Comparison of ENCODE assay signal across 7 cellular contexts in the genomic region with DNA sequence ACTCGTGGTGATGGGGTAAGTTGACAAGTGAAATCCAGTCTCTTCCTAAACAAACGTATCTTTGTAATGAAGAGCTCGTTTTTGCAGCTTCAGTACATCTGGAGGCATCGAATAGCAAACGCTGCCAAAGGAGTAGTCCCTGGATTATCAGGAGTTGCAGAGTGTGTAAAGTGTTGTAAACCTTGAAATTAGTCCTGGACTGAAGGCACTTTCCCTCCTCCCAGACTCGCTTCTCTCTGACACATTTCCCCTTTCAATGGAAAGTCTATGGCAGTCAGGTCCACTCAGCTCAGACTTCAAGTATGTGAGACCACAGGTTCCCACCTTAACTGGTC. TPM values are rescaled to one million over a fixed set of nuclear protein-coding genes. Genes with fewer than 3 reads are reported as not detected.
DNase-seq lines count a peak whose midpoint lies in the region; ATAC-seq and TF ChIP-seq lines count a peak whose summit lies in the region.

No MANE protein-coding gene starts in this region.

- H3K27me3 ChIP-seq in HAP-1 (ENCODE audit: low read depth) (peaks cover 3% of the 10 kb centered on the region; the same call in 1 of the 2 replicates), hepatocyte (peaks cover 11% of the 10 kb centered on the region)

- H3K9me3 Mint-ChIP-seq in activated CD4-positive, alpha-beta memory T cell treated with anti-CD3 and anti-CD28 coated beads for 36 hours = no peaks in the 10 kb centered on the region
- H3K9me3 Mint-ChIP-seq in stimulated activated effector memory CD8-positive, alpha-beta T cell treated with anti-CD3 and anti-CD28 coated beads, Interleukin-12 subunit alpha, Interleukin-12 subunit beta, amount 100 ng/mL, for 72 hours = no peaks in the 10 kb centered on the region

- peak overlapping the region; percentile 86 for H3K4me3 Mint-ChIP-seq in activated CD4-positive, alpha-beta memory T cell treated with anti-CD3 and anti-CD28 coated beads for 36 hours
- peak overlapping the region; percentile 94 for H3K4me3 Mint-ChIP-seq in stimulated activated effector memory CD8-positive, alpha-beta T cell treated with anti-CD3 and anti-CD28 coated beads, Interleukin-12 subunit alpha, Interleukin-12 subunit beta, amount 100 ng/mL, for 72 hours

- no peaks in the 10 kb centered on the region for H3K9me2 ChIP-seq in hepatocyte (replicated peaks; ENCODE audit: insufficient read depth)

- in situ Hi-C loops in HAP-1 (cut with MboI; ENCODE audit: low sequenced_read_pairs) = no loop called here

- peaks cover 26% of the 10 kb centered on the region for H3K4me1 ChIP-seq in HAP-1
- no peaks in the 10 kb centered on the region for H3K4me1 ChIP-seq in hepatocyte (ENCODE audit: insufficient read depth)

- ATAC-seq in stimulated activated effector memory CD8-positive, alpha-beta T cell treated with anti-CD3 and anti-CD28 coated beads, Interleukin-12 subunit alpha, Interleukin-12 subunit beta, amount 100 ng/mL, for 72 hours = no peak
- ATAC-seq in GM18870 (IDR thresholded peaks at IDR 0.05; ENCODE audit: unreplicated experiment) = no peak

- H3K9me3 ChIP-seq in HAP-1 (no peaks in the 10 kb centered on the region), hepatocyte (ENCODE audit: low read depth) (no peaks in the 10 kb centered on the region)

- peak overlapping the region; percentile 98 for H3K4me2 ChIP-seq in hepatocyte

- DNase-seq in HAP-1 (ENCODE audit: low spot score in 2 of 2) (no peak), hepatocyte (ENCODE audit: low spot score) (no peak), epidermal melanocyte (ENCODE audit: insufficient read length, low spot score) (no peak), SKM-1 treated with dmso at 0.1 percent for 144 hours (lab: John Stamatoyannopoulos, UW; ENCODE audit: unreplicated experiment) (no peak)
- no peak for DNase-seq in activated CD4-positive, alpha-beta memory T cell treated with anti-CD3 and anti-CD28 coated beads for 36 hours
- DNase-seq in stimulated activated effector memory CD8-positive, alpha-beta T cell treated with anti-CD3 and anti-CD28 coated beads, Interleukin-12 subunit alpha, Interleukin-12 subunit beta, amount 100 ng/mL, for 72 hours (ENCODE audit: low spot score in 2 of 2) = no peak

- CTCF ChIA-PET in activated CD4-positive, alpha-beta memory T cell treated with anti-CD3 and anti-CD28 coated beads for 36 hours (lab: Charles Lee) = interaction anchor here (0.7 to 1.9 kb wide), 2 partner anchors 187 to 653 kb away, joined by 3 to 9 read pairs; no protein-coding TSS in a partner anchor

- H3K36me3 Mint-ChIP-seq in activated CD4-positive, alpha-beta memory T cell treated with anti-CD3 and anti-CD28 coated beads for 36 hours = peaks cover 6% of the 10 kb centered on the region
- H3K36me3 Mint-ChIP-seq in stimulated activated effector memory CD8-positive, alpha-beta T cell treated with anti-CD3 and anti-CD28 coated beads, Interleukin-12 subunit alpha, Interleukin-12 subunit beta, amount 100 ng/mL, for 72 hours = peaks cover 23% of the 10 kb centered on the region

- H3K4me3 ChIP-seq in HAP-1 = peak overlapping the region; percentile 30
- no peak overlapping the region for H3K4me3 ChIP-seq in hepatocyte

- no peak for TF ChIP-seq CTCF in hepatocyte (IDR thresholded peaks at IDR 0.05; ENCODE audit: poor library complexity)

- H3K4me1 Mint-ChIP-seq in activated CD4-positive, alpha-beta memory T cell treated with anti-CD3 and anti-CD28 coated beads for 36 hours (ENCODE audit: low read depth) = peaks cover 28% of the 10 kb centered on the region
- peaks cover 2% of the 10 kb centered on the region for H3K4me1 Mint-ChIP-seq in stimulated activated effector memory CD8-positive, alpha-beta T cell treated with anti-CD3 and anti-CD28 coated beads, Interleukin-12 subunit alpha, Interleukin-12 subunit beta, amount 100 ng/mL, for 72 hours

- no peak overlapping the region for H2AFZ ChIP-seq in hepatocyte

- H3K27me3 Mint-ChIP-seq in activated CD4-positive, alpha-beta memory T cell treated with anti-CD3 and anti-CD28 coated beads for 36 hours = peaks cover 3% of the 10 kb centered on the region

- WGBS in hepatocyte (ENCODE audit: low lambda C conversion rate, missing lambda C conversion rate) = 41% methylated on average over 6 of the region's 6 CpGs

- POLR2A ChIA-PET in activated CD4-positive, alpha-beta memory T cell treated with anti-CD3 and anti-CD28 coated beads for 36 hours (lab: Charles Lee) = interaction anchor here (0.5 to 1.5 kb wide), 3 partner anchors 38 to 202 kb away, joined by 3 to 9 read pairs (median 4); a partner anchor contains a TSS

- H3K36me3 ChIP-seq in HAP-1 (replicated peaks) = peaks cover 5% of the 10 kb centered on the region; the same call in 1 of the 2 replicates
- no peaks in the 10 kb centered on the region for H3K36me3 ChIP-seq in hepatocyte (replicated peaks; ENCODE audit: insufficient read depth, low read depth)

- no peaks in the 10 kb centered on the region for H4K20me1 ChIP-seq in hepatocyte (ENCODE audit: insufficient read depth, poor library complexity, severe bottlenecking)

- no peak overlapping the region for H3K27ac Mint-ChIP-seq in activated CD4-positive, alpha-beta memory T cell treated with anti-CD3 and anti-CD28 coated beads for 36 hours
- peak overlapping the region; percentile 97 for H3K27ac Mint-ChIP-seq in stimulated activated effector memory CD8-positive, alpha-beta T cell treated with anti-CD3 and anti-CD28 coated beads, Interleukin-12 subunit alpha, Interleukin-12 subunit beta, amount 100 ng/mL, for 72 hours

- peaks cover 5% of the 10 kb centered on the region for H3K79me2 ChIP-seq in hepatocyte

- intact Hi-C loops in activated CD4-positive, alpha-beta memory T cell treated with anti-CD3 and anti-CD28 coated beads for 36 hours (cut with micrococcal nuclease) = loop anchor here (1.0 to 5.0 kb wide), 7 partner anchors 38 to 1042 kb away; a partner anchor contains a TSS

- no peak overlapping the region for H3K27ac ChIP-seq in hepatocyte

RNA-seq across cellular contexts. Expression of a gene that starts 1.5 kb away (rescaled TPM):
- total RNA-seq in activated CD4-positive, alpha-beta memory T cell treated with anti-CD3 and anti-CD28 coated beads for 36 hours = 10 to 100 TPM; 11.9 to 12.7 TPM
- 21.6 and 23.3 TPM in 2 replicates for total RNA-seq in hepatocyte
- 14.8 and 15.9 TPM in 2 replicates for polyA plus RNA-seq in hepatocyte

RNA-seq across cellular contexts. Expression of a gene that starts 38.6 kb away (rescaled TPM):
- 10 to 100 TPM; 55.3 to 57.9 TPM for total RNA-seq in activated CD4-positive, alpha-beta memory T cell treated with anti-CD3 and anti-CD28 coated beads for 36 hours
- total RNA-seq in hepatocyte = 74.5 and 80.4 TPM in 2 replicates
- polyA plus RNA-seq in hepatocyte = 79.4 and 81.1 TPM in 2 replicates
